In the genomic region with DNA sequence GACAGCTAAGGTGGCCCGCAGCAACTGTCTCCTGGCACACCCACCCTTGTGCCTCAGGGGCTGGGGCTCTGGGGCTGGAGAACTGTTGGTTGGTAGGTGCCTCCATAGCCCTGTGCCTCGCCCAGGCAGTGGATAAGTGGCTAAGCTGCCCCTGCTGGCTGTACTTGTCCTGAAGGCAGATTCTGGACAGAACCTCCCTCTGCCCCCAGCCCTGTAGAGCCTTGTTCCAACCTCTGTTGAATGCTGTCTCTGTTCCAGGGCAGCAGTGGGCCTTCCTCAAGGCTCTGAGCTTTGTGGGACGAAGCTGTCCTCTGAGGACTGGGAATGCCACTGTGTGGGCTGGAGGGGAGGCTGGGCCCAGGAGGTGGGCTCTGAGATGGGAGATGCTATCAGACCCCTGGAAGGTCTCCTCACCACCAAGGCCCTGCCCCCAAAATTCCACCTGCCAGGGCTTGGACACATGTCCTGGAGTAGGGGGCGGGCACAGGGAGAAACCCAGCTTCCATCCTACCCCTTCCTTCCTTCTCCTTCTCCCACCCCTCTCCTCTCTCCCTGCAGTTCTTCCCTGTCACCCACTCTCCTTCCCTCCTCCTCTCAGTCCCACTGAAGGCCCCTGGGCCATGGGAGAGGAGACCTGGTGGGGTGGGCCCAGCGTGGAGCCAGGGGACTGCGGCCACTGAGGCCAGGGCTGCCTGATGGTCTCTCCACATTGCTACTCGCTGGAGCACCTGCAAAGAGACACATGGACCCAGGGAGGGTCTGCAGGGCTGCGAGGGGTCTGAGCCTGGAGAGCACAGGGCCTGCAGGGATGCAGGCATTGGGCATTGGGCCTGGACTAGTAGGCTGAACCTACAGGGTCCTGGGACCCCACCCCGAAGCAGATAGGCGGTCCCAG, we compare ENCODE assay signal across 9 cellular contexts. TPM values are rescaled to one million over a fixed set of nuclear protein-coding genes. Genes with fewer than 3 reads are reported as not detected.
DNase-seq lines count a peak whose midpoint lies in the region; ATAC-seq and TF ChIP-seq lines count a peak whose summit lies in the region.
"Had no signal": no experiment of that assay in that cellular context is flagged by ENCODE, and none has a peak within 500 bp of the region (broad histone marks: within the 10 kb centered on the region; RNA-seq: fewer than 3 reads in every experiment).

No MANE protein-coding gene starts in this region.

- H3K27ac ChIP-seq in RWPE2 (ENCODE audit: poor library complexity, severe bottlenecking) (no peak overlapping the region), substantia nigra (ENCODE audit: low read depth, low read length, poor library complexity, severe bottlenecking) (peak overlapping the region; percentile 36)
- H3K27ac ChIP-seq: 22Rv1 had no signal

- no peaks in the 10 kb centered on the region for H3K4me1 ChIP-seq in RWPE2 (ENCODE audit: insufficient read depth, poor library complexity, severe bottlenecking)

- intact Hi-C loops in left ventricle myocardium superior (cut with micrococcal nuclease), result no loop called here

- peak; percentile 34; the same call in 2 of the 3 replicates for ATAC-seq in RWPE2 (ENCODE audit: low read depth)
- ATAC-seq in left ventricle myocardium superior, result peak; percentile 63
- ATAC-seq in HG03378 (IDR thresholded peaks at IDR 0.05; ENCODE audit: unreplicated experiment), result no peak

- DNase-seq in DMS 273 (lab: John Stamatoyannopoulos, UW; ENCODE audit: unreplicated experiment), result peak; percentile 46
- no peak for DNase-seq in DMS 273 treated with DMSO at 0.1 percent for 48 hours (lab: John Stamatoyannopoulos, UW)
- no peak for DNase-seq in RWPE2 (ENCODE audit: low spot score)
- peak; percentile 52 for DNase-seq in left ventricle myocardium superior
- no peak for DNase-seq in substantia nigra (lab: John Stamatoyannopoulos, UW)
- no peak for DNase-seq in activated effector memory CD4-positive, alpha-beta T cell treated with Interleukin-2 at 50 U/mL for 16 hours
- DNase-seq in DMS153 treated with DMSO at 0.1 percent for 48 hours (lab: John Stamatoyannopoulos, UW; ENCODE audit: unreplicated experiment), result no peak

- no peaks in the 10 kb centered on the region for H3K27me3 ChIP-seq in RWPE2 (ENCODE audit: insufficient read depth, poor library complexity, severe bottlenecking)

- H3K4me3 ChIP-seq in RWPE2 (ENCODE audit: severe bottlenecking), result no peak overlapping the region

- no peaks in the 10 kb centered on the region for H3K36me3 ChIP-seq in RWPE2 (ENCODE audit: low read depth)

- no peaks in the 10 kb centered on the region for H3K9me3 ChIP-seq in RWPE2 (ENCODE audit: severe bottlenecking)

- no peak for TF ChIP-seq CTCF in RWPE2 (IDR thresholded peaks at IDR 0.05; ENCODE audit: poor library complexity, severe bottlenecking)

RNA-seq across cellular contexts. Expression of a gene that starts 1.7 kb away (rescaled TPM):
- 1.4 TPM for total RNA-seq in left ventricle myocardium superior

RNA-seq across cellular contexts. Expression of a gene that starts 9.1 kb away (rescaled TPM):
- not detected for total RNA-seq in left ventricle myocardium superior

RNA-seq across cellular contexts. Expression of a gene that starts 51.4 kb away (rescaled TPM):
- 0.52 TPM for total RNA-seq in left ventricle myocardium superior

Comparison
In these comparisons a context has a peak if more than half of its experiments do, and no peak if none do; other contexts are left out.
1. DNase-seq: peak in DMS 273 (single experiment) and left ventricle myocardium superior (single experiment); none in DMS 273 treated with DMSO at 0.1 percent for 48 hours (single experiment), RWPE2 (single experiment), substantia nigra (0 of 49), activated effector memory CD4-positive, alpha-beta T cell treated with Interleukin-2 at 50 U/mL for 16 hours (single experiment) and DMS153 treated with DMSO at 0.1 percent for 48 hours (single experiment).